ENCODE assay signal across 23 cellular contexts in genomic region chr5:39943811-39944210, GRCh38.
DNase-seq lines count a peak whose midpoint lies in the region; ATAC-seq and FAIRE-seq lines count a peak whose summit lies in the region.
"Had no signal": no experiment of that assay in that cellular context is flagged by ENCODE, and none has a peak within 500 bp of the region (broad histone marks: within the 10 kb centered on the region; RNA-seq: fewer than 3 reads in every experiment).

No MANE protein-coding gene starts in this region.

- no peaks in the 10 kb centered on the region for H3K27me3 ChIP-seq in GM23248 (replicated peaks; ENCODE audit: insufficient read depth)
- H3K27me3 ChIP-seq: BE2C had no signal

- no peak overlapping the region for H3K4me2 ChIP-seq in GM23248 (ENCODE audit: unreplicated experiment)
- H3K4me2 ChIP-seq: A549 had no signal

- H3K79me2 ChIP-seq in GM23248 (ENCODE audit: insufficient read depth) = no peaks in the 10 kb centered on the region

- no peaks in the 10 kb centered on the region for H3K9me2 ChIP-seq in GM23248 (ENCODE audit: insufficient read depth)

- H3K9ac ChIP-seq in GM23248 = no peak overlapping the region

- in situ Hi-C loops in GM23248 (cut with MboI) = loop anchor here (10.0 to 25.0 kb wide), 3 partner anchors 232 to 741 kb away; no protein-coding TSS in a partner anchor

- peak; percentile 32 for DNase-seq in GM23248
- peak; percentile 61 for DNase-seq in amniotic epithelial cell (ENCODE audit: low read depth)
- peak; percentile 60 for DNase-seq in fibroblast of peridontal ligament (ENCODE audit: extremely low read depth)
- DNase-seq in renal cortical epithelial cell (ENCODE audit: low read depth) = peak; percentile 2
- DNase-seq in GM19239 (ENCODE audit: insufficient read length, low spot score) = no peak
- DNase-seq: BE2C; DMS53; EL; GF-D8; H9; KBM-7; NCI-H1105; NCI-H146; NCI-H2029; NCI-H2227 treated with DMSO at 0.1 percent for 48 hours; NCI-H510A; NCI-H748 treated with DMSO at 0.1 percent for 48 hours; NK-92 treated with Interleukin-12 subunit alpha and Interleukin-12 subunit beta, amount 100 ng/mL, for 24 hours had no signal

- no peak overlapping the region for H3K27ac ChIP-seq in GM23248
- H3K27ac ChIP-seq: A549 had no signal

- FAIRE-seq in GM19239 (lab: Jason Lieb, UNC) = no peak
- FAIRE-seq: A549, D721Med had no signal

- ATAC-seq in GM18498 (IDR thresholded peaks at IDR 0.05; ENCODE audit: unreplicated experiment) (no peak), GM18502 (IDR thresholded peaks at IDR 0.05; ENCODE audit: poor library complexity, unreplicated experiment) (no peak)
- ATAC-seq: A549, Panc1 had no signal

- no peaks in the 10 kb centered on the region for H4K20me1 ChIP-seq in GM23248 (ENCODE audit: insufficient read depth)

- no peak overlapping the region for H3K4me3 ChIP-seq in GM23248
- H3K4me3 ChIP-seq: A549 had no signal

- no peak overlapping the region for H2AFZ ChIP-seq in GM23248

- no peaks in the 10 kb centered on the region for H3K4me1 ChIP-seq in GM23248 (ENCODE audit: insufficient read depth)
- H3K4me1 ChIP-seq: A549, BE2C had no signal

- H3K9me3 ChIP-seq in GM23248 (ENCODE audit: low read depth) = no peaks in the 10 kb centered on the region
- H3K9me3 ChIP-seq: A549, BE2C had no signal

- WGBS in GM23248 (ENCODE audit: low coverage in 1 of 2, low lambda C conversion rate in 2 of 2, missing lambda C conversion rate in 2 of 2), 2 experiments = 86 to 95% methylated on average over 1 of the region's 1 CpG

- H3F3A ChIP-seq in GM23248 (ENCODE audit: insufficient read depth) = no peaks in the 10 kb centered on the region

- no peaks in the 10 kb centered on the region for H3K36me3 ChIP-seq in GM23248 (ENCODE audit: low read depth)
- H3K36me3 ChIP-seq: BE2C had no signal
